ENCODE assay signal across 10 cellular contexts in genomic region chr1:203186446-203187305, GRCh38. TPM values are rescaled to one million over a fixed set of nuclear protein-coding genes. Genes with fewer than 3 reads are reported as not detected.
DNase-seq lines count a peak whose midpoint lies in the region; ATAC-seq and TF ChIP-seq lines count a peak whose summit lies in the region.
"Had no signal": no experiment of that assay in that cellular context is flagged by ENCODE, and none has a peak within 500 bp of the region (broad histone marks: within the 10 kb centered on the region; RNA-seq: fewer than 3 reads in every experiment).

Gene CHI3L1 (minus strand): TSS chr1:203186704. CDS start chr1:203186623, 81 bp downstream.

- peak within 1 kb of the TSS in 1 of 2 donors; percentile 86 for H3K27ac Mint-ChIP-seq in stimulated activated naive CD8-positive, alpha-beta T cell treated with anti-CD3 and anti-CD28 coated beads, Interleukin-15, amount 100 ng/mL, for 72 hours
- H3K27ac Mint-ChIP-seq in endothelial cell (ENCODE audit: unreplicated experiment) (no peak within 1 kb of the TSS), nephron (peak within 1 kb of the TSS; percentile 59 to 74 (median 73)), HFFc6 (no peak within 1 kb of the TSS), T-cell (no peak within 1 kb of the TSS)
- H3K27ac Mint-ChIP-seq: B cell had no signal

- no peak for ATAC-seq in stimulated activated naive CD8-positive, alpha-beta T cell treated with anti-CD3 and anti-CD28 coated beads, Interleukin-15, amount 100 ng/mL, for 72 hours
- ATAC-seq in stimulated activated naive CD8-positive, alpha-beta T cell treated with anti-CD3 and anti-CD28 coated beads, Interleukin-15, Interleukin-2, amounts not matched to agents 100 U/mL and 50 U/mL, for 24 hours, result no peak
- no peak for ATAC-seq in T-cell (replicated peaks in 1 of 4)
- no peak for ATAC-seq in GM18868 (IDR thresholded peaks at IDR 0.05; ENCODE audit: unreplicated experiment)

- H3K4me3 Mint-ChIP-seq in stimulated activated naive CD8-positive, alpha-beta T cell treated with anti-CD3 and anti-CD28 coated beads, Interleukin-15, amount 100 ng/mL, for 72 hours, result peak within 1 kb of the TSS; percentile 3 to 19
- H3K4me3 Mint-ChIP-seq in endothelial cell (ENCODE audit: unreplicated experiment), result peak within 1 kb of the TSS; percentile 42
- peak within 1 kb of the TSS in 2 of 3 experiments; percentile 8 to 50 for H3K4me3 Mint-ChIP-seq in nephron
- no peak within 1 kb of the TSS for H3K4me3 Mint-ChIP-seq in HFFc6
- H3K4me3 Mint-ChIP-seq in T-cell, result no peak within 1 kb of the TSS
- H3K4me3 Mint-ChIP-seq: B cell had no signal

- H3K36me3 Mint-ChIP-seq in endothelial cell (ENCODE audit: low read depth, unreplicated experiment), result no peaks in the 10 kb centered on the region
- H3K36me3 Mint-ChIP-seq in nephron (ENCODE audit: low read depth), result no peaks in the 10 kb centered on the region
- no peaks in the 10 kb centered on the region for H3K36me3 Mint-ChIP-seq in HFFc6 (ENCODE audit: low read depth)
- H3K36me3 Mint-ChIP-seq in T-cell, result no peaks in the 10 kb centered on the region

- TF ChIP-seq CTCF in endothelial cell (IDR thresholded peaks at IDR 0.05; ENCODE audit: unreplicated experiment), result no peak
- TF ChIP-seq CTCF in nephron (IDR thresholded peaks at IDR 0.05; ENCODE audit: unreplicated experiment in 3 of 3), result no peak
- no peak for TF ChIP-seq CTCF in HFFc6 (IDR thresholded peaks at IDR 0.05)

- no peak for DNase-seq in stimulated activated naive CD8-positive, alpha-beta T cell treated with anti-CD3 and anti-CD28 coated beads, Interleukin-15, amount 100 ng/mL, for 72 hours
- DNase-seq in stimulated activated naive CD8-positive, alpha-beta T cell treated with anti-CD3 and anti-CD28 coated beads, Interleukin-15, Interleukin-2, amounts not matched to agents 100 U/mL and 50 U/mL, for 24 hours, result no peak
- DNase-seq in endothelial cell (ENCODE audit: low spot score) (no peak), HFFc6 (no peak), T-cell (no peak), NCI-H2107 treated with DMSO at 0.1 percent for 48 hours (lab: John Stamatoyannopoulos, UW; ENCODE audit: unreplicated experiment) (no peak)
- DNase-seq: activated CD4-positive, CD25-positive, alpha-beta regulatory T cell treated with anti-CD3 and anti-CD28 coated beads, Interleukin-2, amount 50 U/mL, for 72 hours had no signal

- H3K27me3 Mint-ChIP-seq in stimulated activated naive CD8-positive, alpha-beta T cell treated with anti-CD3 and anti-CD28 coated beads, Interleukin-15, amount 100 ng/mL, for 72 hours, result peaks cover 7% of the 10 kb centered on the region
- peaks cover 15% of the 10 kb centered on the region for H3K27me3 Mint-ChIP-seq in endothelial cell (ENCODE audit: unreplicated experiment)
- peaks cover 10% of the 10 kb centered on the region for H3K27me3 Mint-ChIP-seq in nephron (ENCODE audit: low read depth)
- peaks cover 7% of the 10 kb centered on the region for H3K27me3 Mint-ChIP-seq in HFFc6 (ENCODE audit: insufficient read depth)
- H3K27me3 Mint-ChIP-seq in T-cell, result peaks cover 4% of the 10 kb centered on the region in 2 donors

- POLR2A ChIA-PET in T-cell (lab: Charles Lee), result no interaction called here

- no peaks in the 10 kb centered on the region for H3K9me3 Mint-ChIP-seq in stimulated activated naive CD8-positive, alpha-beta T cell treated with anti-CD3 and anti-CD28 coated beads, Interleukin-15, amount 100 ng/mL, for 72 hours
- H3K9me3 Mint-ChIP-seq in endothelial cell (ENCODE audit: unreplicated experiment) (no peaks in the 10 kb centered on the region), nephron (no peaks in the 10 kb centered on the region), HFFc6 (no peaks in the 10 kb centered on the region), T-cell (no peaks in the 10 kb centered on the region)

- CTCF ChIA-PET in T-cell (lab: Charles Lee), result no interaction called here

- H3K4me1 Mint-ChIP-seq in stimulated activated naive CD8-positive, alpha-beta T cell treated with anti-CD3 and anti-CD28 coated beads, Interleukin-15, amount 100 ng/mL, for 72 hours, result peaks cover 8% of the 10 kb centered on the region
- H3K4me1 Mint-ChIP-seq in endothelial cell (ENCODE audit: unreplicated experiment), result peaks cover 11% of the 10 kb centered on the region
- peaks cover 44% of the 10 kb centered on the region for H3K4me1 Mint-ChIP-seq in nephron
- no peaks in the 10 kb centered on the region for H3K4me1 Mint-ChIP-seq in HFFc6 (ENCODE audit: low read depth)
- peaks cover 0 to 3% (median 0%) of the 10 kb centered on the region in 3 donors for H3K4me1 Mint-ChIP-seq in T-cell
- H3K4me1 Mint-ChIP-seq: B cell had no signal

RNA-seq across cellular contexts. Expression of gene CHI3L1, which starts in this region (rescaled TPM):
- total RNA-seq in endothelial cell (ENCODE audit: unreplicated experiment) (0.21 TPM), T-cell (under 1 TPM in 2 of 5 donors, not detected in 3; 0.20 to 0.30 TPM)
- not detected for total RNA-seq in HFFc6 (2021; fragmentation: NEBNext Ultra II Directional; extraction: Animal tissue kit (Norgen Biotek cat#: 25700))

Comparison
In these comparisons a context has a peak if more than half of its experiments do, and no peak if none do; other contexts are left out.
1. H3K27ac Mint-ChIP-seq: peak in nephron (3 of 3); none in endothelial cell (single experiment), HFFc6 (single experiment) and T-cell (0 of 2).
2. H3K4me3 Mint-ChIP-seq: peak in stimulated activated naive CD8-positive, alpha-beta T cell treated with anti-CD3 and anti-CD28 coated beads, Interleukin-15, amount 100 ng/mL, for 72 hours (2 of 2), endothelial cell (single experiment) and nephron (2 of 3); none in HFFc6 (single experiment) and T-cell (0 of 3).